In genomic region chr19:49929611-49930482, GRCh38 we compare ENCODE assay signal across 1 cellular context.
TF ChIP-seq lines count a peak whose summit lies in the region.

No MANE protein-coding gene starts in this region.

TF ChIP-seq in HepG2, 621 proteins besides CTCF, POLR2A, EP300 and RAD21 (continued from another document and continues in another):
- TF ChIP-seq SMARCE1 (IDR thresholded peaks at IDR 0.05; ENCODE audit: borderline replicate concordance) (no peak), TBP (CRISPR knock-in tag; IDR thresholded peaks at IDR 0.05) (no peak), ZKSCAN8 (CRISPR knock-in tag; IDR thresholded peaks at IDR 0.05; ENCODE audit: borderline replicate concordance) (peak; percentile 59; the same call in 1 of the 2 replicates), ZNF276 (CRISPR knock-in tag; IDR thresholded peaks at IDR 0.05; ENCODE audit: low read depth) (no peak; the same call in 1 of the 2 replicates), ZNF441 (CRISPR knock-in tag; IDR thresholded peaks at IDR 0.05; ENCODE audit: borderline replicate concordance) (peak; percentile 33; the same call in 1 of the 2 replicates), ZNF354B (CRISPR knock-in tag; IDR thresholded peaks at IDR 0.05) (no peak; the same call in 1 of the 2 replicates), GZF1 (CRISPR knock-in tag; IDR thresholded peaks at IDR 0.05) (no peak), ZNF362 (CRISPR knock-in tag; IDR thresholded peaks at IDR 0.05; ENCODE audit: borderline replicate concordance) (peak; percentile 33; the same call in 1 of the 2 replicates), HIC2 (CRISPR knock-in tag; IDR thresholded peaks at IDR 0.05; ENCODE audit: low read depth) (peak; percentile 23; the same call in 1 of the 2 replicates), MIXL1 (CRISPR knock-in tag; IDR thresholded peaks at IDR 0.05) (peak; percentile 64; the same call in 1 of the 2 replicates), GTF2F1 (IDR thresholded peaks at IDR 0.05; ENCODE audit: low read length) (no peak), KLF9 (CRISPR knock-in tag; IDR thresholded peaks at IDR 0.05; ENCODE audit: low read depth) (peak; percentile 18; the same call in 1 of the 2 replicates), ZNF263 (CRISPR knock-in tag; IDR thresholded peaks at IDR 0.05) (no peak; the same call in 1 of the 2 replicates), ZNF234 (CRISPR knock-in tag; conservative IDR thresholded peaks at IDR 0.05) (no peak), ZNF230 (CRISPR knock-in tag; IDR thresholded peaks at IDR 0.05) (peak; percentile 70; the same call in 1 of the 2 replicates), GMEB2 (CRISPR knock-in tag; IDR thresholded peaks at IDR 0.05; ENCODE audit: low read depth) (no peak), CREB3 (CRISPR knock-in tag; IDR thresholded peaks at IDR 0.05) (peak; percentile 75; the same call in 1 of the 2 replicates), TCF7 (IDR thresholded peaks at IDR 0.05; ENCODE audit: low read depth) (no peak), NFKBIZ (CRISPR knock-in tag; IDR thresholded peaks at IDR 0.05) (no peak), SCMH1 (CRISPR knock-in tag; IDR thresholded peaks at IDR 0.05; ENCODE audit: borderline replicate concordance) (no peak), LRRFIP1 (CRISPR knock-in tag; conservative IDR thresholded peaks at IDR 0.05) (no peak), HIVEP1 (CRISPR knock-in tag; IDR thresholded peaks at IDR 0.05) (peak; percentile 91), ZNF124 (CRISPR knock-in tag; IDR thresholded peaks at IDR 0.05) (no peak), ZIK1 (CRISPR knock-in tag; IDR thresholded peaks at IDR 0.05; ENCODE audit: borderline replicate concordance, low read depth) (peak; percentile 91), SAFB2 (CRISPR knock-in tag; IDR thresholded peaks at IDR 0.05; ENCODE audit: borderline replicate concordance, low read depth) (peak; percentile 66; the same call in 1 of the 2 replicates), ZNF12 (CRISPR knock-in tag; IDR thresholded peaks at IDR 0.05) (no peak), SP1 (IDR thresholded peaks at IDR 0.05) (no peak), SP1 (CRISPR knock-in tag; IDR thresholded peaks at IDR 0.05) (peak; percentile 74), ZNF597 (CRISPR knock-in tag; IDR thresholded peaks at IDR 0.05) (no peak), ZNF646 (CRISPR knock-in tag; IDR thresholded peaks at IDR 0.05) (no peak), ZNF891 (CRISPR knock-in tag; IDR thresholded peaks at IDR 0.05) (no peak), NR2C2 (CRISPR knock-in tag; IDR thresholded peaks at IDR 0.05; ENCODE audit: borderline replicate concordance) (0 out of 2 replicates have a peak, but pooled peaks have one; percentile 31), SIN3A (IDR thresholded peaks at IDR 0.05; ENCODE audit: borderline replicate concordance, low read depth, low read length) (no peak), ZNF691 (CRISPR knock-in tag; IDR thresholded peaks at IDR 0.05; ENCODE audit: borderline replicate concordance, low read depth) (no peak; the same call in 1 of the 2 replicates), ZNF512B (CRISPR knock-in tag; IDR thresholded peaks at IDR 0.05; ENCODE audit: borderline replicate concordance) (no peak), NBN (conservative IDR thresholded peaks at IDR 0.05) (no peak), CENPT (CRISPR knock-in tag; IDR thresholded peaks at IDR 0.05; ENCODE audit: low read depth) (peak; percentile 26; the same call in 1 of the 2 replicates), CCAR2 (optimal IDR thresholded peaks at IDR 0.05; ENCODE audit: low read depth, low read length) (no peak), ZSCAN9 (CRISPR knock-in tag; IDR thresholded peaks at IDR 0.05; ENCODE audit: borderline replicate concordance) (peak; percentile 39)
